Comparison of ENCODE assay signal across 1 cellular context in the genomic region with DNA sequence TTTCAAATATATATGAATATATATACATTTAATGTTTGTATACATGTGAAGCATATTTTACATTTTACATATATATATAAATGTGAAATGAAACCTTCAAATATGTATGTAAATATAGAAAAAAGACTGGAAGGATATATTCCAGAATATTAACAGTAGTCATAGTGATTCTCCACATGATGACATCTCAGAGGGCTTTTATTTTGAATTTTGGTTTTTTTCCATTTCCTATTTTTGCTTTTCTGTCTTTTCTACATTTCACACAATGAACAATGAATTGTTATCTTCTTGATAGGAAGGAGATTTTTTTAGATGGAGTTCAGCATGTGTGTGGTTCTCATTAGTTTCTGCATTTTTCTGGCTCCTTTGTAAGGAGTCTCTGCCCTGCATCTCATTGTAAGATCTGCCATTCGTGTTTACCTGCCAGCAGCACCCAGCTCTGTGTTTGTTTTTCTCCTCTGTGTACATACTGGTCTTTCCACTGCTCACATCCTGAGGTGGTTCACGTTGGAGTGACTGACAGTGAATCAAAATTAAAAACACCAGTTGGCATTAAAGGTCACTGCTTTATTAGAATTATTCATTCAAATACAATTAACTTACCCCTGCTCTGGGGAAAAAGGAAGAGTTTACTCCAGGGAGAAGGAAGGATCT.
TF ChIP-seq lines count a peak whose summit lies in the region.

No MANE protein-coding gene starts in this region.

TF ChIP-seq in WTC11, 78 proteins besides CTCF, POLR2A, EP300 and RAD21 (continued from another document):
- no peak for TF ChIP-seq PREB (CRISPR knock-in tag; IDR thresholded peaks at IDR 0.05; ENCODE audit: borderline replicate concordance)
- TF ChIP-seq MXD4 (CRISPR knock-in tag; IDR thresholded peaks at IDR 0.05; ENCODE audit: borderline replicate concordance) = no peak
- TF ChIP-seq, protein P1, sequence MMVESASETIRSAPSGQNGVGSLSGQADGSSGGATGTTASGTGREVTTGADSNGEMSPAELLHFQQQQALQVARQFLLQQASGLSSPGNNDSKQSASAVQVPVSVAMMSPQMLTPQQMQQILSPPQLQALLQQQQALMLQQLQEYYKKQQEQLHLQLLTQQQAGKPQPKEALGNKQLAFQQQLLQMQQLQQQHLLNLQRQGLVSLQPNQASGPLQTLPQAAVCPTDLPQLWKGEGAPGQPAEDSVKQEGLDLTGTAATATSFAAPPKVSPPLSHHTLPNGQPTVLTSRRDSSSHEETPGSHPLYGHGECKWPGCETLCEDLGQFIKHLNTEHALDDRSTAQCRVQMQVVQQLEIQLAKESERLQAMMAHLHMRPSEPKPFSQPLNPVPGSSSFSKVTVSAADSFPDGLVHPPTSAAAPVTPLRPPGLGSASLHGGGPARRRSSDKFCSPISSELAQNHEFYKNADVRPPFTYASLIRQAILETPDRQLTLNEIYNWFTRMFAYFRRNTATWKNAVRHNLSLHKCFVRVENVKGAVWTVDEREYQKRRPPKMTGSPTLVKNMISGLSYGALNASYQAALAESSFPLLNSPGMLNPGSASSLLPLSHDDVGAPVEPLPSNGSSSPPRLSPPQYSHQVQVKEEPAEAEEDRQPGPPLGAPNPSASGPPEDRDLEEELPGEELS (CRISPR knock-in tag; IDR thresholded peaks at IDR 0.05) = no peak
- TF ChIP-seq ZNF121 (CRISPR knock-in tag; IDR thresholded peaks at IDR 0.05) = no peak
- no peak for TF ChIP-seq E2F4 (CRISPR knock-in tag; IDR thresholded peaks at IDR 0.05; ENCODE audit: borderline replicate concordance, low read depth)
- no peak for TF ChIP-seq ATF2 (CRISPR knock-in tag; IDR thresholded peaks at IDR 0.05; ENCODE audit: borderline replicate concordance, low read depth)
- no peak for TF ChIP-seq TEAD1 (CRISPR knock-in tag; IDR thresholded peaks at IDR 0.05)
